9 cellular contexts compared by ENCODE assay signal in the genomic region with DNA sequence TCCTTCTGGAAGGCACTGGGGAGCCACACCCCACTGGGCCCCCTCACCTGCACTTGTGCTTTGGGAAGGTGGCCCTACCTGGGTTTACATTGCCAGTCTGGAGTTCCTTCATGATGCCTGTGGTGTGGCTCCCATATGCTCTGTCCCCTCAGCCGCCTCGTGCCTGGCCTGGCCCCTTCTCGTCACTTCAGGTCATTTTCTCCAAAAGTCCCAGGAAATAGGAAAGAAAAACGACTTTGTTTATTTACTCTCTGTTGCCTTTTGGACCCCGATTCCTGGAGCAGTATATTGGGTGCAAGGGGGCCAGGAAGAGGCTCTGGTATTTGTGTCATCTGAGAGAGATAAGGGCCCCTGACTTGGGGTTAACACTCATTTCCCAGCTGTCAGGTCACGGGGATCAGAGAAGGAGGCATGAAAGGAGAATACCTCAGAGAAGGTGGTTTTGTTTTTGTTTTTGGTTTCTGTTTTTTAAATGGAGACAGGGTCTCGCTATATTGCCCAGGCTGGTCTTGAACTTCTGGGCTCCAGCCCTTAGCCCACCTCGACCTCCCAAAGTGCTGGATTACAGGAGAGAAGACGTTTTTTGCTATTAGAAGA. TPM values are rescaled to one million over a fixed set of nuclear protein-coding genes. Genes with fewer than 3 reads are reported as not detected.
DNase-seq lines count a peak whose midpoint lies in the region; ATAC-seq and TF ChIP-seq lines count a peak whose summit lies in the region.
"Had no signal": no experiment of that assay in that cellular context is flagged by ENCODE, and none has a peak within 500 bp of the region (broad histone marks: within the 10 kb centered on the region; RNA-seq: fewer than 3 reads in every experiment).

No MANE protein-coding gene starts in this region.

- H3K9me3 Mint-ChIP-seq in Calu3 (ENCODE audit: low read depth, unreplicated experiment) = no peaks in the 10 kb centered on the region
- H3K9me3 Mint-ChIP-seq in T-cell = no peaks in the 10 kb centered on the region

- intact Hi-C loops in Calu3 (cut with micrococcal nuclease; ENCODE audit: unreplicated experiment) (loop anchor here (5.0 kb wide), 1 partner anchor 38 kb away; no protein-coding TSS in a partner anchor), psoas muscle (cut with DNase I) (no loop called here)

- ATAC-seq in T-cell (replicated peaks in 1 of 4) (no peak), psoas muscle (no peak)

- DNase-seq in Calu3 (no peak), T-cell (peak in 19 of 34 experiments; percentile 31 to 61 (median 47)), psoas muscle (peak in 1 of 2 donors; percentile 19), NCI-H2081 treated with DMSO at 0.1 percent for 48 hours (lab: John Stamatoyannopoulos, UW) (no peak), NCI-H2029 treated with DMSO at 0.1 percent for 48 hours (lab: John Stamatoyannopoulos, UW) (no peak), NCI-H510A treated with DMSO at 0.1 percent for 48 hours (lab: John Stamatoyannopoulos, UW) (no peak), COLO668 (lab: John Stamatoyannopoulos, UW; ENCODE audit: unreplicated experiment) (no peak)
- DNase-seq in effector CD4-positive, alpha-beta T cell = peak; percentile 40
- DNase-seq: NCI-H1105 treated with DMSO at 0.1 percent for 48 hours had no signal

- no peaks in the 10 kb centered on the region for H3K27me3 Mint-ChIP-seq in Calu3 (ENCODE audit: unreplicated experiment)
- no peaks in the 10 kb centered on the region for H3K27me3 Mint-ChIP-seq in T-cell

- H3K36me3 ChIP-seq in psoas muscle (ENCODE audit: insufficient read depth in 1 of 2, low read depth in 1 of 2) = peaks cover 0 to 31% of the 10 kb centered on the region in 2 donors

- H3K27ac ChIP-seq in psoas muscle = peak overlapping the region; percentile 82

- H3K4me1 ChIP-seq in psoas muscle = peaks cover 52% of the 10 kb centered on the region

- H3K4me1 Mint-ChIP-seq in Calu3 (ENCODE audit: low read depth, unreplicated experiment) (peaks cover 44% of the 10 kb centered on the region), T-cell (peaks cover 63 to 73% (median 69%) of the 10 kb centered on the region in 3 donors)

- WGBS in psoas muscle, 3 donors = 88 to 89% (median 88%) methylated on average over 9 of the region's 9 CpGs

- TF ChIP-seq CTCF in Calu3 (IDR thresholded peaks at IDR 0.05; ENCODE audit: unreplicated experiment) (no peak), psoas muscle (IDR thresholded peaks at IDR 0.05) (no peak)

- H3K4me3 Mint-ChIP-seq in Calu3 (ENCODE audit: low read depth, unreplicated experiment) (peak overlapping the region; percentile 86), T-cell (peak overlapping the region; percentile 67 to 84 (median 68))

- BruUV-seq in Calu3 (replicated peaks; lab: Mats Ljungman, UMichigan) = no TSS peak

- CTCF ChIA-PET in Calu3 (lab: Charles Lee) = no interaction called here
- CTCF ChIA-PET in T-cell (lab: Charles Lee) = no interaction called here

- H3K27me3 ChIP-seq in psoas muscle (ENCODE audit: insufficient read depth in 3 of 3, low read length in 2 of 3) = no peaks in the 10 kb centered on the region

- POLR2A ChIA-PET in T-cell (lab: Charles Lee) = no interaction called here

- H3K9me3 ChIP-seq in psoas muscle = no peaks in the 10 kb centered on the region

- peak overlapping the region; percentile 46 for H3K27ac Mint-ChIP-seq in Calu3 (ENCODE audit: unreplicated experiment)
- peak overlapping the region; percentile 94 to 97 for H3K27ac Mint-ChIP-seq in T-cell

- H3K4me3 ChIP-seq in psoas muscle = no peak overlapping the region

- peaks cover 68% of the 10 kb centered on the region for H3K36me3 Mint-ChIP-seq in Calu3 (ENCODE audit: insufficient read depth, unreplicated experiment)
- peaks cover 9% of the 10 kb centered on the region for H3K36me3 Mint-ChIP-seq in T-cell

RNA-seq across cellular contexts. Expression of a gene that starts 4.7 kb away (rescaled TPM):
- 39.5 and 51.6 TPM in 2 replicates for total RNA-seq in Calu3 (2022)
- total RNA-seq in T-cell = 100 to 1,000 TPM in 2 of 5 donors, 10 to 100 TPM in 3; 14.2 to 248 (median 19.9) TPM
- 10 to 100 TPM in 3 of 4 donors, 1 to 10 TPM in 1; 8.5 to 43.5 (median 23.6) TPM for total RNA-seq in psoas muscle
- 10 to 100 TPM in 1 of 3 donors, 1 to 10 TPM in 2; 5.3 to 24.4 (median 7.5) TPM for polyA plus RNA-seq in psoas muscle

RNA-seq across cellular contexts. Expression of a gene that starts 23.3 kb away (rescaled TPM):
- total RNA-seq in Calu3 (2022) (39.5 and 42.6 TPM in 2 replicates), T-cell (10 to 100 TPM; 60.5 to 87.2 (median 78.9) TPM), psoas muscle (10 to 100 TPM; 15.0 to 24.2 (median 20.3) TPM)
- 10 to 100 TPM; 10.2 to 16.3 (median 15.5) TPM for polyA plus RNA-seq in psoas muscle

Comparison
In these comparisons a context has a peak if more than half of its experiments do, and no peak if none do; other contexts are left out.
1. DNase-seq: peak in T-cell (19 of 34) and effector CD4-positive, alpha-beta T cell (single experiment); none in Calu3 (single experiment), NCI-H2081 treated with DMSO at 0.1 percent for 48 hours (single experiment), NCI-H2029 treated with DMSO at 0.1 percent for 48 hours (single experiment), NCI-H510A treated with DMSO at 0.1 percent for 48 hours (single experiment) and COLO668 (single experiment).